Comparison of ENCODE assay signal across 8 cellular contexts in the genomic region with DNA sequence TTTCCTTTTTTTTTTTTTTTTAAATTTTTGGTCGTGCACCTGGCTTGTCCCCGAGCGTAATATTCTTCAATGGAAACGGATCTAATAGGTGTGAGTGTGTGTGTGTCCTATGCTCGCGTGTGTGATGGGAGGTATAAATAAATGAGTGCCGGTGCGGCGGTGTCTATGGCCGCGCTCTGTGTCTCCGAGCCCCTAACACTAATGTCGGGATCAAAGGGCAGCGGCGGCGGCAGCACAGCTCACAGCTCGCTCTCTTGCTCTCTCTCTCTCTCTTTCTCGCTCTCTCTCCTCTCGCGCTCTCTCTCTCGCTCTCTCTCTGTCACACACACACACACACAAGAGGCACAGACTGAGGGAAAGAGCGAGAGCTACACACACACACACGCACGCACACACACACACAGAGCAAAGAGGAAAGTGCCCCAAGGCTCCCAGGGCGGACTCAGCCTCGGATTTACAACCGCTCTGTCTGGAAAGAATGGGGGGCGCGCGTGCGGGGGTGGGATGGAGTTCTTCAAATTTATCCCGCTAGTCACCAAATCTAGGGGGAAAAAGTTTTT. TPM values are rescaled to one million over a fixed set of nuclear protein-coding genes. Genes with fewer than 3 reads are reported as not detected.
DNase-seq lines count a peak whose midpoint lies in the region; ATAC-seq and TF ChIP-seq lines count a peak whose summit lies in the region.

Gene ZNF827 (minus strand): TSS at position 206 of the 560 bp plus-strand sequence. CDS start 416 bp downstream, outside the sequence.

- H3K4me3 ChIP-seq in GM23248 (peak within 1 kb of the TSS; percentile 97), breast epithelium (peak within 1 kb of the TSS; percentile 80 to 97 (median 88)), skin epidermis (peak within 1 kb of the TSS; percentile 37 to 86 (median 66))

- H3K79me2 ChIP-seq in GM23248 (ENCODE audit: insufficient read depth) = peaks cover 35% of the 10 kb centered on the region

- ATAC-seq in HG02571 (IDR thresholded peaks at IDR 0.05; ENCODE audit: unreplicated experiment) = no peak

- H3K9me3 ChIP-seq in GM23248 (ENCODE audit: low read depth) (no peaks in the 10 kb centered on the region), breast epithelium (no peaks in the 10 kb centered on the region)

- no peaks in the 10 kb centered on the region for H3K9me2 ChIP-seq in GM23248 (ENCODE audit: insufficient read depth)

- TF ChIP-seq CTCF in VCaP (conservative IDR thresholded peaks at IDR 0.05) (no peak), breast epithelium (IDR thresholded peaks at IDR 0.05) (peak in 2 of 3 donors; percentile 25 to 36)

- 1 to 2% methylated on average over 29 to 32 of the region's 32 CpGs for WGBS in GM23248 (ENCODE audit: low coverage in 1 of 2, low lambda C conversion rate in 2 of 2, missing lambda C conversion rate in 2 of 2), 2 experiments

- H3K27ac ChIP-seq in GM23248 = peak within 1 kb of the TSS; percentile 91
- peak within 1 kb of the TSS; percentile 94 for H3K27ac ChIP-seq in VCaP
- H3K27ac ChIP-seq in breast epithelium = peak within 1 kb of the TSS; percentile 95 to 99
- H3K27ac ChIP-seq in skin epidermis = peak within 1 kb of the TSS; percentile 34 to 95 (median 91)

- H3K27me3 ChIP-seq in GM23248 (replicated peaks; ENCODE audit: insufficient read depth) = no peaks in the 10 kb centered on the region
- no peaks in the 10 kb centered on the region for H3K27me3 ChIP-seq in breast epithelium

- H3K4me2 ChIP-seq in GM23248 (ENCODE audit: unreplicated experiment) = peak within 1 kb of the TSS; percentile 91

- TF ChIP-seq POLR2A in breast epithelium (IDR thresholded peaks at IDR 0.05) = no peak

- H3K9ac ChIP-seq in GM23248 = peak within 1 kb of the TSS; percentile 99

- H2AFZ ChIP-seq in GM23248 = peak within 1 kb of the TSS; percentile 85

- DNase-seq in EH (ENCODE audit: low read depth) = peak; percentile 74
- DNase-seq in GM23248 = peak; percentile 79
- peak; percentile 7 for DNase-seq in NCI-H1048 (lab: John Stamatoyannopoulos, UW)
- peak in 1 of 2 donors; percentile 49 for DNase-seq in breast epithelium (ENCODE audit: low spot score in 2 of 2)
- peak; percentile 38 for DNase-seq in iPS-NIHi11 (ENCODE audit: low spot score)

- H3K4me1 ChIP-seq in GM23248 (ENCODE audit: insufficient read depth) = peaks cover 25% of the 10 kb centered on the region
- H3K4me1 ChIP-seq in breast epithelium = no peaks in the 10 kb centered on the region

- in situ Hi-C loops in GM23248 (cut with MboI) = no loop called here

- peaks cover 24% of the 10 kb centered on the region for H3F3A ChIP-seq in GM23248 (ENCODE audit: insufficient read depth)

- no peaks in the 10 kb centered on the region for H4K20me1 ChIP-seq in GM23248 (ENCODE audit: insufficient read depth)

- intact Hi-C loops in breast epithelium (cut with DNase I; ENCODE audit: low total_unique reads) = no loop called here

- H3K36me3 ChIP-seq in GM23248 (ENCODE audit: low read depth) = no peaks in the 10 kb centered on the region
- H3K36me3 ChIP-seq in breast epithelium = no peaks in the 10 kb centered on the region

RNA-seq across cellular contexts. Expression of gene ZNF827, which starts in this region (rescaled TPM):
- total RNA-seq in GM23248 (2014; rRNA removed; shearing (Covaris generic)) = 10.1 and 16.8 TPM in 2 replicates
- 4.6 and 5.0 TPM in 2 replicates for polyA plus RNA-seq in GM23248 (2016; fragmentation: Nextera tagmentation; extraction: Ambion mirVana)
- total RNA-seq in breast epithelium = 10 to 100 TPM; 18.6 to 21.1 (median 19.0) TPM
